In the genomic region with DNA sequence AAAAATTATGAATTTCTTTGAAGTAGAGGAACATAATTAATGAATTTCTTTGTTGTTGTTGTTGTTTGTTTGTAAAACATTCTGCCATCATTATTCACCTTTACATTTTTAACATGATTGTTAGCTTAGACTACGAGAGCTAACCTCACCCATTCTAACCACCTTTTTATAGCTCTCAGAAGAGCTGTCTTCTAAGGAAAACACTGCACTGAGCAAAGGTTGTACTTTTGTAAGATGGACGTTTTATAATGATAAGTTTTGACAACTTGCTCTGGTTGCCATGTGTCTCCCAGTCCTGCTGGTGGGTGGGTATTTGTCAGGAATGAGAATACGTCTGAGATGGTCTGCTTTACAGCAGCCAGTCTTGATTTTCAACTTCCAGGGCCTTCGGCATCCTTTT, we compare ENCODE assay signal across 21 cellular contexts.
DNase-seq lines count a peak whose midpoint lies in the region; ATAC-seq, FAIRE-seq and TF ChIP-seq lines count a peak whose summit lies in the region.
"Had no signal": no experiment of that assay in that cellular context is flagged by ENCODE, and none has a peak within 500 bp of the region (broad histone marks: within the 10 kb centered on the region; RNA-seq: fewer than 3 reads in every experiment).

No MANE protein-coding gene starts in this region.

- no peak overlapping the region for H3K23ac ChIP-seq in mesenchymal stem cell (ENCODE audit: low read length in 2 of 2)

- H3K14ac ChIP-seq in mesenchymal stem cell (ENCODE audit: low read length in 2 of 2): no peak overlapping the region

- H3K4me1 Mint-ChIP-seq in endothelial cell (ENCODE audit: unreplicated experiment): peaks cover 62% of the 10 kb centered on the region
- H3K4me1 Mint-ChIP-seq: activated T-helper 17 cell treated with anti-CD3 and anti-CD28 coated beads, Interleukin-2, amount 50 U/mL, for 72 hours; H9; neural progenitor cell had no signal

- H3K36me3 ChIP-seq in mesenchymal stem cell (ENCODE audit: control insufficient read depth in 1 of 2, insufficient read depth in 2 of 2, low read depth in 1 of 2, low read length in 2 of 2) (no peaks in the 10 kb centered on the region), suprapubic skin (no peaks in the 10 kb centered on the region)
- H3K36me3 ChIP-seq: neural progenitor cell, vagina had no signal

- TF ChIP-seq CTCF in endothelial cell (IDR thresholded peaks at IDR 0.05; ENCODE audit: unreplicated experiment) (no peak), suprapubic skin (IDR thresholded peaks at IDR 0.05) (no peak)

- no peak overlapping the region for H4K91ac ChIP-seq in mesenchymal stem cell (ENCODE audit: low read length)

- H2BK120ac ChIP-seq in mesenchymal stem cell (ENCODE audit: low read depth, low read length): no peak overlapping the region

- H3K4me2 ChIP-seq in mesenchymal stem cell (ENCODE audit: low read length, poor library complexity, severe bottlenecking): no peak overlapping the region
- H3K4me2 ChIP-seq: neural progenitor cell had no signal

- no peaks in the 10 kb centered on the region for H3K79me1 ChIP-seq in mesenchymal stem cell (replicated peaks; ENCODE audit: low read length, poor library complexity, severe bottlenecking)

- H2BK12ac ChIP-seq in mesenchymal stem cell (ENCODE audit: low read length in 2 of 2): no peak overlapping the region

- H3K27me3 ChIP-seq in mesenchymal stem cell (ENCODE audit: control insufficient read depth in 1 of 2, insufficient read depth in 1 of 2, low read length in 2 of 2) (no peaks in the 10 kb centered on the region), suprapubic skin (no peaks in the 10 kb centered on the region)
- H3K27me3 ChIP-seq: neural progenitor cell, vagina had no signal

- FAIRE-seq in HTR-8/SVneo (lab: Jason Lieb, UNC) (peak; percentile 23), frontal cortex (lab: Jason Lieb, UNC) (no peak)
- FAIRE-seq: GM18507 had no signal

- no peaks in the 10 kb centered on the region for H3K27me3 Mint-ChIP-seq in endothelial cell (ENCODE audit: unreplicated experiment)
- H3K27me3 Mint-ChIP-seq: activated naive CD8-positive, alpha-beta T cell; activated T-helper 17 cell treated with anti-CD3 and anti-CD28 coated beads, Interleukin-2, amount 50 U/mL, for 72 hours; CD4-positive, alpha-beta memory T cell; stimulated activated naive CD8-positive, alpha-beta T cell treated with anti-CD3 and anti-CD28 coated beads, Interleukin-15, Interleukin-2, amounts not matched to agents 100 ng/mL and 50 ng/mL, for 24 hours had no signal

- H3K18ac ChIP-seq in mesenchymal stem cell (ENCODE audit: low read depth in 1 of 2, low read length in 2 of 2): peak overlapping the region in 1 of 2 experiments; percentile 17

- H4K8ac ChIP-seq in mesenchymal stem cell (ENCODE audit: low read length): peak overlapping the region; percentile 5

- H3K27ac Mint-ChIP-seq in endothelial cell (ENCODE audit: unreplicated experiment): peak overlapping the region; percentile 84
- H3K27ac Mint-ChIP-seq: activated T-helper 17 cell treated with anti-CD3 and anti-CD28 coated beads, Interleukin-2, amount 50 U/mL, for 72 hours; neural progenitor cell; stimulated activated naive CD8-positive, alpha-beta T cell treated with anti-CD3 and anti-CD28 coated beads, Interleukin-15, Interleukin-2, amounts not matched to agents 100 ng/mL and 50 ng/mL, for 24 hours had no signal

- TF ChIP-seq POLR2A in suprapubic skin (IDR thresholded peaks at IDR 0.05): no peak

- H3K27ac ChIP-seq in mesenchymal stem cell (ENCODE audit: low read length, poor library complexity, severe bottlenecking): no peak overlapping the region
- peak overlapping the region; percentile 39 for H3K27ac ChIP-seq in suprapubic skin
- H3K27ac ChIP-seq: neural progenitor cell, RWPE1, vagina had no signal

- H2BK5ac ChIP-seq in mesenchymal stem cell (ENCODE audit: low read depth, low read length, poor library complexity, severe bottlenecking): no peak overlapping the region

- no peak for TF ChIP-seq EP300 in suprapubic skin (IDR thresholded peaks at IDR 0.05)

- H3K4me3 Mint-ChIP-seq in endothelial cell (ENCODE audit: unreplicated experiment): no peak overlapping the region
- H3K4me3 Mint-ChIP-seq: activated naive CD8-positive, alpha-beta T cell; activated T-helper 17 cell treated with anti-CD3 and anti-CD28 coated beads, Interleukin-2, amount 50 U/mL, for 72 hours; CD4-positive, alpha-beta memory T cell; H9; neural progenitor cell; stimulated activated naive CD8-positive, alpha-beta T cell treated with anti-CD3 and anti-CD28 coated beads, Interleukin-15, Interleukin-2, amounts not matched to agents 100 ng/mL and 50 ng/mL, for 24 hours had no signal

- H2BK15ac ChIP-seq in mesenchymal stem cell (ENCODE audit: low read depth, poor library complexity, severe bottlenecking): peak overlapping the region; percentile 41

- H2AK5ac ChIP-seq in mesenchymal stem cell (ENCODE audit: low read length, severe bottlenecking): no peak overlapping the region

- no peak overlapping the region for H3K4me3 ChIP-seq in mesenchymal stem cell (ENCODE audit: insufficient read depth in 1 of 2, low read depth in 1 of 2, low read length in 2 of 2)
- no peak overlapping the region for H3K4me3 ChIP-seq in suprapubic skin
- H3K4me3 ChIP-seq: neural progenitor cell, vagina had no signal

- DNase-seq in HTR-8/SVneo (ENCODE audit: insufficient read length, low spot score): no peak
- DNase-seq in endothelial cell (ENCODE audit: low spot score): no peak
- DNase-seq in mesenchymal stem cell: no peak
- DNase-seq in suprapubic skin (ENCODE audit: low spot score in 2 of 2): no peak
- no peak for DNase-seq in frontal cortex (ENCODE audit: low spot score in 2 of 2)
- no peak for DNase-seq in central memory CD4-positive, alpha-beta T cell
- DNase-seq: activated CD4-positive, alpha-beta T cell treated with anti-CD3 and anti-CD28 coated beads, Interleukin-2, amount 50 U/mL, for 4 hours; activated CD8-positive, alpha-beta memory T cell treated with anti-CD3 and anti-CD28 coated beads, Interleukin-2, amount 50 U/mL, for 4 hours; CD4-positive, alpha-beta memory T cell; effector CD8-positive, alpha-beta T cell; H9; NCI-H69; stimulated activated CD4-positive, alpha-beta T cell treated with anti-CD3 and anti-CD28 coated beads, Interleukin-12 subunit alpha, Interleukin-12 subunit beta, amount 100 ng/mL, for 4 hours had no signal

- H3K4me1 ChIP-seq in mesenchymal stem cell (ENCODE audit: control insufficient read depth, insufficient read depth, low read depth, low read length): no peaks in the 10 kb centered on the region
- H3K4me1 ChIP-seq in suprapubic skin: no peaks in the 10 kb centered on the region
- H3K4me1 ChIP-seq: neural progenitor cell had no signal

- ATAC-seq in HG03342 (IDR thresholded peaks at IDR 0.05; ENCODE audit: unreplicated experiment): no peak
- ATAC-seq: activated T-helper 17 cell treated with anti-CD3 and anti-CD28 coated beads, Interleukin-2, amount 50 U/mL, for 72 hours had no signal

- peak overlapping the region; percentile 84 for H3K9ac ChIP-seq in mesenchymal stem cell (ENCODE audit: low read length)
- H3K9ac ChIP-seq: neural progenitor cell had no signal

- no peaks in the 10 kb centered on the region for H3K36me3 Mint-ChIP-seq in endothelial cell (ENCODE audit: low read depth, unreplicated experiment)
- H3K36me3 Mint-ChIP-seq: activated naive CD8-positive, alpha-beta T cell; neural progenitor cell had no signal

- WGBS in mesenchymal stem cell: 43% methylated on average over 3 of the region's 4 CpGs
- 74% methylated on average over 4 of the region's 4 CpGs for WGBS in suprapubic skin

- no peaks in the 10 kb centered on the region for H3K9me3 Mint-ChIP-seq in endothelial cell (ENCODE audit: unreplicated experiment)
- H3K9me3 Mint-ChIP-seq: activated T-helper 17 cell treated with anti-CD3 and anti-CD28 coated beads, Interleukin-2, amount 50 U/mL, for 72 hours; CD4-positive, alpha-beta memory T cell; H9; neural progenitor cell; stimulated activated naive CD8-positive, alpha-beta T cell treated with anti-CD3 and anti-CD28 coated beads, Interleukin-15, Interleukin-2, amounts not matched to agents 100 ng/mL and 50 ng/mL, for 24 hours had no signal

- H3K9me3 ChIP-seq in mesenchymal stem cell (ENCODE audit: control insufficient read depth, low read length): no peaks in the 10 kb centered on the region
- no peaks in the 10 kb centered on the region for H3K9me3 ChIP-seq in suprapubic skin
- H3K9me3 ChIP-seq: vagina had no signal

- no peak overlapping the region for H2AFZ ChIP-seq in mesenchymal stem cell (ENCODE audit: low read depth, low read length)
- H2AFZ ChIP-seq: neural progenitor cell had no signal

- H3K4ac ChIP-seq in mesenchymal stem cell (ENCODE audit: low read depth in 1 of 2, low read length in 2 of 2): no peak overlapping the region
